Comparison of ENCODE assay signal across 1 cellular context in the genomic region with DNA sequence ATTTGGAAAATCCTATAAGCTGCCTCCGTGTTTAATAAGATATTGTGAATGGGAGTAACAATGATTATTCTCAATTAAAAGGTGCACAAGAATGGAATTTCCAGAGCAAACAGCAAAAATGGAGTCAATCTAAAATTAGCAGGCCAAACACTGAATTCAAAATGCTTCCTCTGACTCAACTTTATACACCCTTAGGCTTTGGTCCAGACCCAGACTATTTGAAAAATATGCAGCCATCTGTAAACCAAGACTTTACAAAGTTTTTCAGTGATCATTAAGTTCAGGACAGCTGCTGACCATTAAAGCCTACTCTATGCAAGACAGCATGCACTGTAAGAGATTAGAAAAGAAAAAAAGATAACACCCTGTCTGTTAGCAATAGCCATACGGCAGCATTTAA.
TF ChIP-seq lines count a peak whose summit lies in the region.

No MANE protein-coding gene starts in this region.

TF ChIP-seq in SK-N-SH, 30 proteins besides CTCF, POLR2A, EP300 and RAD21 (continued from another document):
- TF ChIP-seq, protein P1, sequence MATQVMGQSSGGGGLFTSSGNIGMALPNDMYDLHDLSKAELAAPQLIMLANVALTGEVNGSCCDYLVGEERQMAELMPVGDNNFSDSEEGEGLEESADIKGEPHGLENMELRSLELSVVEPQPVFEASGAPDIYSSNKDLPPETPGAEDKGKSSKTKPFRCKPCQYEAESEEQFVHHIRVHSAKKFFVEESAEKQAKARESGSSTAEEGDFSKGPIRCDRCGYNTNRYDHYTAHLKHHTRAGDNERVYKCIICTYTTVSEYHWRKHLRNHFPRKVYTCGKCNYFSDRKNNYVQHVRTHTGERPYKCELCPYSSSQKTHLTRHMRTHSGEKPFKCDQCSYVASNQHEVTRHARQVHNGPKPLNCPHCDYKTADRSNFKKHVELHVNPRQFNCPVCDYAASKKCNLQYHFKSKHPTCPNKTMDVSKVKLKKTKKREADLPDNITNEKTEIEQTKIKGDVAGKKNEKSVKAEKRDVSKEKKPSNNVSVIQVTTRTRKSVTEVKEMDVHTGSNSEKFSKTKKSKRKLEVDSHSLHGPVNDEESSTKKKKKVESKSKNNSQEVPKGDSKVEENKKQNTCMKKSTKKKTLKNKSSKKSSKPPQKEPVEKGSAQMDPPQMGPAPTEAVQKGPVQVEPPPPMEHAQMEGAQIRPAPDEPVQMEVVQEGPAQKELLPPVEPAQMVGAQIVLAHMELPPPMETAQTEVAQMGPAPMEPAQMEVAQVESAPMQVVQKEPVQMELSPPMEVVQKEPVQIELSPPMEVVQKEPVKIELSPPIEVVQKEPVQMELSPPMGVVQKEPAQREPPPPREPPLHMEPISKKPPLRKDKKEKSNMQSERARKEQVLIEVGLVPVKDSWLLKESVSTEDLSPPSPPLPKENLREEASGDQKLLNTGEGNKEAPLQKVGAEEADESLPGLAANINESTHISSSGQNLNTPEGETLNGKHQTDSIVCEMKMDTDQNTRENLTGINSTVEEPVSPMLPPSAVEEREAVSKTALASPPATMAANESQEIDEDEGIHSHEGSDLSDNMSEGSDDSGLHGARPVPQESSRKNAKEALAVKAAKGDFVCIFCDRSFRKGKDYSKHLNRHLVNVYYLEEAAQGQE (IDR thresholded peaks at IDR 0.05; ENCODE audit: low read depth, low read length), result no peak
- TF ChIP-seq EZH2phosphoT487 (IDR thresholded peaks at IDR 0.05; ENCODE audit: borderline replicate concordance, low read depth) (no peak), TAF1 (IDR thresholded peaks at IDR 0.05; ENCODE audit: borderline replicate concordance, low read depth, low read length) (no peak), ELF1 (IDR thresholded peaks at IDR 0.05) (no peak), FOSL2 (IDR thresholded peaks at IDR 0.05; ENCODE audit: borderline replicate concordance, low read depth) (peak; percentile 8; the same call in 1 of the 2 replicates), FOXJ3 (CRISPR knock-in tag; IDR thresholded peaks at IDR 0.05) (no peak), YY1 (IDR thresholded peaks at IDR 0.05; ENCODE audit: low read depth) (no peak), GATA2 (CRISPR knock-in tag; IDR thresholded peaks at IDR 0.05) (no peak), POLR2AphosphoS5 (IDR thresholded peaks at IDR 0.05; ENCODE audit: low read depth, low read length) (no peak), MXI1 (IDR thresholded peaks at IDR 0.05; ENCODE audit: low read depth, low read length) (0 out of 2 replicates have a peak, but pooled peaks have one; percentile 19), SMC3 (IDR thresholded peaks at IDR 0.05; ENCODE audit: low read depth, low read length) (no peak), TEAD4 (IDR thresholded peaks at IDR 0.05; ENCODE audit: borderline replicate concordance, insufficient read depth) (no peak), MEF2A (IDR thresholded peaks at IDR 0.05; ENCODE audit: borderline replicate concordance, low read depth) (peak; percentile 50; the same call in 1 of the 2 replicates), RFX5 (IDR thresholded peaks at IDR 0.05; ENCODE audit: low read length) (no peak)
- TF ChIP-seq, protein P2, sequence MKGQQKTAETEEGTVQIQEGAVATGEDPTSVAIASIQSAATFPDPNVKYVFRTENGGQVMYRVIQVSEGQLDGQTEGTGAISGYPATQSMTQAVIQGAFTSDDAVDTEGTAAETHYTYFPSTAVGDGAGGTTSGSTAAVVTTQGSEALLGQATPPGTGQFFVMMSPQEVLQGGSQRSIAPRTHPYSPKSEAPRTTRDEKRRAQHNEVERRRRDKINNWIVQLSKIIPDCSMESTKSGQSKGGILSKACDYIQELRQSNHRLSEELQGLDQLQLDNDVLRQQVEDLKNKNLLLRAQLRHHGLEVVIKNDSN (IDR thresholded peaks at IDR 0.05; ENCODE audit: borderline replicate concordance, low read depth), result no peak
- TF ChIP-seq, protein P3, sequence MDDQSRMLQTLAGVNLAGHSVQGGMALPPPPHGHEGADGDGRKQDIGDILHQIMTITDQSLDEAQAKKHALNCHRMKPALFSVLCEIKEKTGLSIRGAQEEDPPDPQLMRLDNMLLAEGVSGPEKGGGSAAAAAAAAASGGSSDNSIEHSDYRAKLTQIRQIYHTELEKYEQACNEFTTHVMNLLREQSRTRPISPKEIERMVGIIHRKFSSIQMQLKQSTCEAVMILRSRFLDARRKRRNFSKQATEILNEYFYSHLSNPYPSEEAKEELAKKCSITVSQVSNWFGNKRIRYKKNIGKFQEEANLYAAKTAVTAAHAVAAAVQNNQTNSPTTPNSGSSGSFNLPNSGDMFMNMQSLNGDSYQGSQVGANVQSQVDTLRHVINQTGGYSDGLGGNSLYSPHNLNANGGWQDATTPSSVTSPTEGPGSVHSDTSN (IDR thresholded peaks at IDR 0.05), result no peak
- TF ChIP-seq, protein P4, sequence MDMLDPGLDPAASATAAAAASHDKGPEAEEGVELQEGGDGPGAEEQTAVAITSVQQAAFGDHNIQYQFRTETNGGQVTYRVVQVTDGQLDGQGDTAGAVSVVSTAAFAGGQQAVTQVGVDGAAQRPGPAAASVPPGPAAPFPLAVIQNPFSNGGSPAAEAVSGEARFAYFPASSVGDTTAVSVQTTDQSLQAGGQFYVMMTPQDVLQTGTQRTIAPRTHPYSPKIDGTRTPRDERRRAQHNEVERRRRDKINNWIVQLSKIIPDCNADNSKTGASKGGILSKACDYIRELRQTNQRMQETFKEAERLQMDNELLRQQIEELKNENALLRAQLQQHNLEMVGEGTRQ (IDR thresholded peaks at IDR 0.05; ENCODE audit: borderline replicate concordance, low read depth, low read length), result no peak
